ENCODE assay signal across 1 cellular context in genomic region chr19:43754312-43754561, GRCh38.
TF ChIP-seq lines count a peak whose summit lies in the region.

No MANE protein-coding gene starts in this region.

TF ChIP-seq in GM12878, 131 proteins besides CTCF, POLR2A, EP300 and RAD21 (continues in another document):
- TF ChIP-seq LARP7 (IDR thresholded peaks at IDR 0.05), result no peak
- no peak; the same call in 1 of the 2 replicates for TF ChIP-seq SMAD5 (IDR thresholded peaks at IDR 0.05; ENCODE audit: low read depth)
- no peak for TF ChIP-seq SPI1 (IDR thresholded peaks at IDR 0.05; ENCODE audit: borderline replicate concordance, insufficient read depth, low read depth, low read length)
- no peak for TF ChIP-seq BCLAF1 (IDR thresholded peaks at IDR 0.05)
- no peak for TF ChIP-seq EED (IDR thresholded peaks at IDR 0.05; ENCODE audit: low read depth)
- TF ChIP-seq NBN (IDR thresholded peaks at IDR 0.05), result no peak
- no peak for TF ChIP-seq POLR2AphosphoS5 (IDR thresholded peaks at IDR 0.05; ENCODE audit: low read length)
- no peak for TF ChIP-seq NFIC (IDR thresholded peaks at IDR 0.05; ENCODE audit: low read depth, low read length)
- peak; percentile 47; the same call in 1 of the 2 replicates for TF ChIP-seq SREBF1 (IDR thresholded peaks at IDR 0.05; ENCODE audit: low read length)
- no peak; the same call in 1 of the 2 replicates for TF ChIP-seq MEF2A (IDR thresholded peaks at IDR 0.05; ENCODE audit: insufficient read depth, low read depth, low read length)
- TF ChIP-seq CREM (IDR thresholded peaks at IDR 0.05; ENCODE audit: low read depth), result peak; percentile 68
- TF ChIP-seq TCF7 (IDR thresholded peaks at IDR 0.05; ENCODE audit: borderline replicate concordance), result no peak
- 0 out of 2 replicates have a peak, but pooled peaks have one; percentile 56 for TF ChIP-seq ELK1 (IDR thresholded peaks at IDR 0.05; ENCODE audit: low read depth, low read length)
- peak; percentile 28 for TF ChIP-seq MEF2B (IDR thresholded peaks at IDR 0.05; ENCODE audit: partially characterized antibody, poor library complexity, severe bottlenecking)
- TF ChIP-seq ZNF687 (IDR thresholded peaks at IDR 0.05), result no peak
- no peak for TF ChIP-seq IRF4 (IDR thresholded peaks at IDR 0.05; ENCODE audit: low read depth, low read length)
- TF ChIP-seq CHD2 (IDR thresholded peaks at IDR 0.05; ENCODE audit: borderline replicate concordance, low read depth, low read length), result no peak
- no peak for TF ChIP-seq YBX1 (IDR thresholded peaks at IDR 0.05)
- no peak for TF ChIP-seq SIX5 (IDR thresholded peaks at IDR 0.05; ENCODE audit: low read depth, low read length, severe bottlenecking)
- no peak for TF ChIP-seq YY1 (IDR thresholded peaks at IDR 0.05; ENCODE audit: low read depth, low read length)
- 0 out of 2 replicates have a peak, but pooled peaks have one; percentile 74 for TF ChIP-seq DPF2 (IDR thresholded peaks at IDR 0.05)
- no peak for TF ChIP-seq BRCA1 (IDR thresholded peaks at IDR 0.05; ENCODE audit: low read depth, low read length)
- no peak for TF ChIP-seq FOS (IDR thresholded peaks at IDR 0.05; ENCODE audit: borderline replicate concordance, extremely low read depth, insufficient read length)
- TF ChIP-seq CBX3 (IDR thresholded peaks at IDR 0.05; ENCODE audit: borderline replicate concordance, low read depth), result no peak
- TF ChIP-seq TAF1 (IDR thresholded peaks at IDR 0.05; ENCODE audit: borderline replicate concordance, low read depth, low read length), result no peak
- TF ChIP-seq TBL1XR1 (IDR thresholded peaks at IDR 0.05; ENCODE audit: low read depth, low read length), result 0 out of 2 replicates have a peak, but pooled peaks have one; percentile 51
- no peak for TF ChIP-seq SREBF2 (IDR thresholded peaks at IDR 0.05; ENCODE audit: low read length)
- no peak; the same call in 1 of the 2 replicates for TF ChIP-seq CREB1 (IDR thresholded peaks at IDR 0.05; ENCODE audit: low read depth)
- no peak for TF ChIP-seq ZNF592 (IDR thresholded peaks at IDR 0.05)
- TF ChIP-seq GABPA (IDR thresholded peaks at IDR 0.05; ENCODE audit: low read depth), result no peak
- 0 out of 2 replicates have a peak, but pooled peaks have one; percentile 56 for TF ChIP-seq JUND (IDR thresholded peaks at IDR 0.05; ENCODE audit: low read depth, low read length)
- no peak for TF ChIP-seq CHD4 (IDR thresholded peaks at IDR 0.05)
- peak; percentile 28 for TF ChIP-seq SKIL (IDR thresholded peaks at IDR 0.05; ENCODE audit: low read depth, poor library complexity, severe bottlenecking)
- TF ChIP-seq PML (IDR thresholded peaks at IDR 0.05; ENCODE audit: low read length), result no peak; the same call in 1 of the 2 replicates
- no peak for TF ChIP-seq NR2C2 (IDR thresholded peaks at IDR 0.05; ENCODE audit: borderline replicate concordance, control insufficient read depth, insufficient read length, low read depth)
- no peak for TF ChIP-seq ZBTB33 (IDR thresholded peaks at IDR 0.05)
- no peak for TF ChIP-seq SMAD1 (IDR thresholded peaks at IDR 0.05; ENCODE audit: low read depth, partially characterized antibody)
- peak; percentile 39; the same call in 1 of the 2 replicates for TF ChIP-seq MTA2 (IDR thresholded peaks at IDR 0.05; ENCODE audit: low read depth)
- TF ChIP-seq ESRRA (IDR thresholded peaks at IDR 0.05; ENCODE audit: low read length), result 0 out of 2 replicates have a peak, but pooled peaks have one; percentile 59
- TF ChIP-seq RB1 (IDR thresholded peaks at IDR 0.05; ENCODE audit: borderline replicate concordance), result no peak
- TF ChIP-seq POU2F2 (IDR thresholded peaks at IDR 0.05; ENCODE audit: borderline replicate concordance, low read depth, low read length), result no peak
- TF ChIP-seq HDAC6 (IDR thresholded peaks at IDR 0.05; ENCODE audit: unreplicated experiment), result no peak
- peak; percentile 86 for TF ChIP-seq PKNOX1 (IDR thresholded peaks at IDR 0.05)
- no peak for TF ChIP-seq SMARCA5 (IDR thresholded peaks at IDR 0.05)
- no peak for TF ChIP-seq SIN3A (IDR thresholded peaks at IDR 0.05; ENCODE audit: low read depth, low read length)
- no peak for TF ChIP-seq SUZ12 (IDR thresholded peaks at IDR 0.05; ENCODE audit: unreplicated experiment)
- no peak for TF ChIP-seq BHLHE40 (IDR thresholded peaks at IDR 0.05; ENCODE audit: borderline replicate concordance in 1 of 2, low read depth in 2 of 2, low read length in 1 of 2)
- no peak for TF ChIP-seq SP1 (IDR thresholded peaks at IDR 0.05; ENCODE audit: low read depth, low read length)
